ENCODE assay signal across 16 cellular contexts in genomic region chr14:23447634-23448353, GRCh38. TPM values are rescaled to one million over a fixed set of nuclear protein-coding genes. Genes with fewer than 3 reads are reported as not detected.
A peak's percentile ranks its signal among the peaks of the same experiment; 100 is the strongest.
DNase-seq lines count a peak whose midpoint lies in the region; ATAC-seq and TF ChIP-seq lines count a peak whose summit lies in the region.
"Had no signal": no experiment of that assay in that cellular context is flagged by ENCODE, and none has a peak within 500 bp of the region (broad histone marks: within the 10 kb centered on the region; RNA-seq: fewer than 3 reads in every experiment).

No MANE protein-coding gene starts in this region.

- peaks cover 9% of the 10 kb centered on the region for H3K4me1 Mint-ChIP-seq in Caco-2 (ENCODE audit: low read depth, unreplicated experiment)
- H3K4me1 Mint-ChIP-seq: activated B cell treated with CpG ODN at 0.5 μM for 24 hours; stimulated activated memory B cell treated with anti-CD40 and anti-IgM and Interleukin-4, amounts not matched to agents 10 μg/mL and 1 μg/mL and 100 μg/mL, for 72 hours had no signal

- H3K9me3 ChIP-seq in Caco-2 (no peaks in the 10 kb centered on the region), parathyroid adenoma (ENCODE audit: control insufficient read depth, low read length) (no peaks in the 10 kb centered on the region)
- H3K9me3 ChIP-seq: left ventricle myocardium inferior had no signal

- H3K9ac ChIP-seq in parathyroid adenoma: no peak overlapping the region

- ATAC-seq in GM21717 (IDR thresholded peaks at IDR 0.05; ENCODE audit: unreplicated experiment) (no peak), GM19351 (IDR thresholded peaks at IDR 0.05; ENCODE audit: unreplicated experiment) (no peak)
- ATAC-seq: stimulated activated memory B cell treated with anti-CD40 and anti-IgM and Interleukin-4, amounts not matched to agents 10 μg/mL and 1 μg/mL and 100 μg/mL, for 72 hours had no signal

- no TSS peak for BruUV-seq in Caco-2 (replicated peaks; lab: Mats Ljungman, UMichigan)

- no peak overlapping the region for H3K4me2 ChIP-seq in parathyroid adenoma (ENCODE audit: low read length)

- CTCF ChIA-PET in Caco-2 (lab: Charles Lee): interaction anchor here (0.7 kb wide), 1 partner anchor 23 kb away, joined by 3 read pairs; no protein-coding TSS in a partner anchor

- H3K4me3 ChIP-seq in Caco-2 (ENCODE audit: low read depth, low read length) (no peak overlapping the region), coronary artery (no peak overlapping the region), parathyroid adenoma (ENCODE audit: low read depth, low read length) (no peak overlapping the region)
- H3K4me3 ChIP-seq: left ventricle myocardium inferior had no signal

- no peaks in the 10 kb centered on the region for H3K79me2 ChIP-seq in parathyroid adenoma

- H3K36me3 ChIP-seq in Caco-2 (ENCODE audit: control insufficient read depth, insufficient read depth, low read length) (no peaks in the 10 kb centered on the region), parathyroid adenoma (ENCODE audit: control insufficient read depth, insufficient read depth, low read length) (no peaks in the 10 kb centered on the region)
- H3K36me3 ChIP-seq: left ventricle myocardium inferior had no signal

- peaks cover 3% of the 10 kb centered on the region for H3K27me3 Mint-ChIP-seq in Caco-2 (ENCODE audit: insufficient read depth, unreplicated experiment)

- H2AFZ ChIP-seq in parathyroid adenoma: peak overlapping the region; percentile 14

- H3K27ac ChIP-seq in coronary artery (no peak overlapping the region), parathyroid adenoma (no peak overlapping the region)
- H3K27ac ChIP-seq: C4-2B, left ventricle myocardium inferior had no signal

- DNase-seq in Caco-2 (peak; percentile 24 to 55), HT-29 (ENCODE audit: low spot score) (peak; percentile 60), coronary artery (ENCODE audit: low spot score) (peak; percentile 38), H4 (ENCODE audit: low spot score) (no peak)
- DNase-seq: activated B cell treated with CpG ODN at 0.5 μM for 24 hours; activated effector memory CD4-positive, alpha-beta T cell treated with Interleukin-2 at 50 U/mL for 16 hours; H7; left ventricle myocardium inferior; NCI-H2029 treated with DMSO at 0.1 percent for 48 hours; NCI-H748 treated with DMSO at 0.1 percent for 48 hours had no signal

- no peaks in the 10 kb centered on the region for H3K27me3 ChIP-seq in Caco-2 (replicated peaks; ENCODE audit: control insufficient read depth, insufficient read depth, low read length)
- H3K27me3 ChIP-seq in parathyroid adenoma (ENCODE audit: control insufficient read depth, insufficient read depth, low read length): no peaks in the 10 kb centered on the region

- intact Hi-C loops in Caco-2 (cut with micrococcal nuclease; ENCODE audit: unreplicated experiment): no loop called here

- H3K27ac Mint-ChIP-seq in Caco-2 (ENCODE audit: unreplicated experiment): no peak overlapping the region
- H3K27ac Mint-ChIP-seq: activated B cell treated with CpG ODN at 0.5 μM for 24 hours; stimulated activated memory B cell treated with anti-CD40 and anti-IgM and Interleukin-4, amounts not matched to agents 10 μg/mL and 1 μg/mL and 100 μg/mL, for 72 hours had no signal

- H3K36me3 Mint-ChIP-seq in Caco-2 (ENCODE audit: insufficient read depth, unreplicated experiment): no peaks in the 10 kb centered on the region
- H3K36me3 Mint-ChIP-seq: stimulated activated memory B cell treated with anti-CD40 and anti-IgM and Interleukin-4, amounts not matched to agents 10 μg/mL and 1 μg/mL and 100 μg/mL, for 72 hours had no signal

- no peaks in the 10 kb centered on the region for H3K9me3 Mint-ChIP-seq in Caco-2 (ENCODE audit: unreplicated experiment)
- H3K9me3 Mint-ChIP-seq: activated B cell treated with CpG ODN at 0.5 μM for 24 hours; stimulated activated memory B cell treated with anti-CD40 and anti-IgM and Interleukin-4, amounts not matched to agents 10 μg/mL and 1 μg/mL and 100 μg/mL, for 72 hours had no signal

- no peaks in the 10 kb centered on the region for H3K4me1 ChIP-seq in Caco-2
- no peaks in the 10 kb centered on the region for H3K4me1 ChIP-seq in parathyroid adenoma

- no peak overlapping the region for H3K4me3 Mint-ChIP-seq in Caco-2 (ENCODE audit: unreplicated experiment)
- H3K4me3 Mint-ChIP-seq: activated B cell treated with CpG ODN at 0.5 μM for 24 hours; stimulated activated memory B cell treated with anti-CD40 and anti-IgM and Interleukin-4, amounts not matched to agents 10 μg/mL and 1 μg/mL and 100 μg/mL, for 72 hours had no signal

- TF ChIP-seq CTCF in Caco-2 (IDR thresholded peaks at IDR 0.05; ENCODE audit: insufficient read depth in 1 of 2, low read depth in 1 of 2, low read length in 1 of 2, severe bottlenecking in 1 of 2, unreplicated experiment in 1 of 2) (no peak), coronary artery (IDR thresholded peaks at IDR 0.05) (no peak), parathyroid adenoma (IDR thresholded peaks at IDR 0.05) (no peak)

- POLR2A ChIA-PET in Caco-2 (lab: Charles Lee): no interaction called here

RNA-seq across cellular contexts. Expression of gene MYH7, which starts 12.3 kb away (rescaled TPM):
- total RNA-seq in Caco-2 (2022): 0.07 TPM in 1 of 2 replicates, not detected in the other
- not detected in 2 replicates for total RNA-seq in HT-29 (2014; rRNA removed; shearing (Covaris generic))
- not detected in 2 replicates for total RNA-seq in H4 (2014; rRNA removed; shearing (Covaris generic))
- total RNA-seq: activated B cell treated with CpG ODN at 0.5 μM for 24 hours, fibroblast of lung, H7 had no signal

RNA-seq across cellular contexts. Expression of gene NGDN, which starts 21.7 kb away (rescaled TPM):
- 54.5 and 55.0 TPM in 2 replicates for total RNA-seq in Caco-2 (2022)
- 14.6 and 28.3 TPM in 2 replicates for total RNA-seq in HT-29 (2014; rRNA removed; shearing (Covaris generic))
- total RNA-seq in H4 (2014; rRNA removed; shearing (Covaris generic)): 65.3 and 80.2 TPM in 2 replicates

RNA-seq across cellular contexts. Expression of gene MYH6, which starts 39.7 kb away (rescaled TPM):
- total RNA-seq in Caco-2 (2022): not detected in 2 replicates
- total RNA-seq in HT-29 (2014; rRNA removed; shearing (Covaris generic)): not detected in 2 replicates
- not detected in 2 replicates for total RNA-seq in H4 (2014; rRNA removed; shearing (Covaris generic))
- total RNA-seq: activated B cell treated with CpG ODN at 0.5 μM for 24 hours, fibroblast of lung had no signal
